Comparison of ENCODE assay signal across 15 cellular contexts in the genomic region with DNA sequence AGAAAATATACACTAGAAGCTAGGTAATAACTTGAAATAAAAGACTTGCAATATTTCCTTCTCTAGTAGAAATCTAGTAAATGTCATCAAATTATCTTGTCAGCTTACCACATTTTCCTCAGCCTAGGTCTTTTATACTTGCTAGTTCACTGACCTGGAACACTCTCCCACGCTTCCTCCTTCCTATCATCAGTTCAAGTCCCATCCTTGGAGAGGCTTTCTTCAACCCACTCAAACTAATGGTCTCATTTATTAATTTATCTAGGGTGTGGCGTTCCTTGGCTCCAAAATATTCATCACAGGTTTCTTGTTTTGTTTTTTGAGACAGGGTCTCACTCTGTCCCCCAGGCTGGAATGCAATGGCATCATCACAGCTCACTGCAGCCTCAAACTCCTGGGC. TPM values are rescaled to one million over a fixed set of nuclear protein-coding genes. Genes with fewer than 3 reads are reported as not detected.
DNase-seq lines count a peak whose midpoint lies in the region; ATAC-seq and TF ChIP-seq lines count a peak whose summit lies in the region.
"Had no signal": no experiment of that assay in that cellular context is flagged by ENCODE, and none has a peak within 500 bp of the region (broad histone marks: within the 10 kb centered on the region; RNA-seq: fewer than 3 reads in every experiment).

No MANE protein-coding gene starts in this region.

- H3K9me3 ChIP-seq in PC-3 (ENCODE audit: low read length) = no peaks in the 10 kb centered on the region
- H3K9me3 ChIP-seq: lower lobe of right lung, ovary had no signal

- no peak overlapping the region for H2AFZ ChIP-seq in PC-3 (ENCODE audit: low read length)

- no peaks in the 10 kb centered on the region; the same call in 1 of the 2 replicates for H3K36me3 ChIP-seq in PC-3 (ENCODE audit: low read depth, low read length)
- H3K36me3 ChIP-seq: lower lobe of right lung, ovary had no signal

- H3K27me3 Mint-ChIP-seq in activated naive CD4-positive, alpha-beta T cell treated with anti-CD3 and anti-CD28 coated beads, Interleukin-2, amount 10 ng/mL, durations not matched to agents 7 days and 5 days = peaks cover 5% of the 10 kb centered on the region
- peaks cover 11% of the 10 kb centered on the region for H3K27me3 Mint-ChIP-seq in brain
- no peaks in the 10 kb centered on the region for H3K27me3 Mint-ChIP-seq in stimulated activated naive CD8-positive, alpha-beta T cell treated with anti-CD3 and anti-CD28 coated beads, Interleukin-15, amount 100 ng/mL, for 72 hours

- no TSS peak for BruUV-seq in PC-3 (replicated peaks; lab: Mats Ljungman, UMichigan)

- DNase-seq in activated naive CD4-positive, alpha-beta T cell treated with anti-CD3 and anti-CD28 coated beads, Interleukin-2, amount 10 ng/mL, durations not matched to agents 7 days and 5 days = no peak
- no peak for DNase-seq in activated naive CD4-positive, alpha-beta T cell (lab: John Stamatoyannopoulos, UW)
- DNase-seq in PC-3 = no peak
- no peak for DNase-seq in stimulated activated naive CD8-positive, alpha-beta T cell treated with anti-CD3 and anti-CD28 coated beads, Interleukin-15, amount 100 ng/mL, for 72 hours
- no peak for DNase-seq in A172 (ENCODE audit: low spot score)
- no peak for DNase-seq in NCI-H82 (lab: John Stamatoyannopoulos, UW)
- DNase-seq: activated effector memory CD4-positive, alpha-beta T cell treated with Interleukin-2 at 50 U/mL for 16 hours; caudate nucleus; Kasumi-1; lower lobe of right lung; NCI-H2107; ovary had no signal

- H3F3A ChIP-seq in PC-3 (ENCODE audit: low read length, unreplicated experiment) = no peaks in the 10 kb centered on the region

- H3K27ac ChIP-seq in PC-3 (ENCODE audit: low read length) = no peak overlapping the region
- H3K27ac ChIP-seq: epithelial cell of prostate, lower lobe of right lung, ovary had no signal

- no peak overlapping the region for H3K4me3 ChIP-seq in PC-3 (ENCODE audit: low read length)
- H3K4me3 ChIP-seq: lower lobe of right lung, ovary had no signal

- no peaks in the 10 kb centered on the region for H3K9me3 Mint-ChIP-seq in activated naive CD4-positive, alpha-beta T cell treated with anti-CD3 and anti-CD28 coated beads, Interleukin-2, amount 10 ng/mL, durations not matched to agents 7 days and 5 days
- peaks cover 0 to 14% (median 6%) of the 10 kb centered on the region in 5 experiments for H3K9me3 Mint-ChIP-seq in brain
- no peaks in the 10 kb centered on the region for H3K9me3 Mint-ChIP-seq in stimulated activated naive CD8-positive, alpha-beta T cell treated with anti-CD3 and anti-CD28 coated beads, Interleukin-15, amount 100 ng/mL, for 72 hours

- no peaks in the 10 kb centered on the region for H3K9me2 ChIP-seq in PC-3 (replicated peaks; ENCODE audit: low read length)

- peaks cover 26% of the 10 kb centered on the region for H3K36me3 Mint-ChIP-seq in activated naive CD4-positive, alpha-beta T cell treated with anti-CD3 and anti-CD28 coated beads, Interleukin-2, amount 10 ng/mL, durations not matched to agents 7 days and 5 days
- peaks cover 57% of the 10 kb centered on the region for H3K36me3 Mint-ChIP-seq in brain

- peaks cover 69% of the 10 kb centered on the region for H3K4me1 Mint-ChIP-seq in activated naive CD4-positive, alpha-beta T cell treated with anti-CD3 and anti-CD28 coated beads, Interleukin-2, amount 10 ng/mL, durations not matched to agents 7 days and 5 days
- H3K4me1 Mint-ChIP-seq in brain = peaks cover 73% of the 10 kb centered on the region
- H3K4me1 Mint-ChIP-seq in stimulated activated naive CD8-positive, alpha-beta T cell treated with anti-CD3 and anti-CD28 coated beads, Interleukin-15, amount 100 ng/mL, for 72 hours = peaks cover 71% of the 10 kb centered on the region

- H3K4me3 Mint-ChIP-seq in activated naive CD4-positive, alpha-beta T cell treated with anti-CD3 and anti-CD28 coated beads, Interleukin-2, amount 10 ng/mL, durations not matched to agents 7 days and 5 days = peak overlapping the region; percentile 3
- H3K4me3 Mint-ChIP-seq in brain = peak overlapping the region in 4 of 5 experiments; percentile 56 to 99 (median 96)
- H3K4me3 Mint-ChIP-seq in stimulated activated naive CD8-positive, alpha-beta T cell treated with anti-CD3 and anti-CD28 coated beads, Interleukin-15, amount 100 ng/mL, for 72 hours = peak overlapping the region; percentile 90 to 97

- ATAC-seq in PC-3 (no peak), GM18511 (IDR thresholded peaks at IDR 0.05; ENCODE audit: unreplicated experiment) (no peak)
- no peak for ATAC-seq in stimulated activated naive CD8-positive, alpha-beta T cell treated with anti-CD3 and anti-CD28 coated beads, Interleukin-15, amount 100 ng/mL, for 72 hours
- ATAC-seq: lower lobe of right lung had no signal

- TF ChIP-seq CTCF in PC-3 (conservative IDR thresholded peaks at IDR 0.05; ENCODE audit: low read depth, low read length) = no peak
- TF ChIP-seq CTCF in brain (conservative IDR thresholded peaks at IDR 0.05) = no peak

- peaks cover 16% of the 10 kb centered on the region for H4K20me1 ChIP-seq in PC-3 (ENCODE audit: low read length)

- no peaks in the 10 kb centered on the region for H3K27me3 ChIP-seq in PC-3 (ENCODE audit: low read length)
- H3K27me3 ChIP-seq: ovary had no signal

- peaks cover 77% of the 10 kb centered on the region for H3K79me2 ChIP-seq in PC-3 (ENCODE audit: low read length)

- peaks cover 14% of the 10 kb centered on the region for H3K4me1 ChIP-seq in PC-3 (ENCODE audit: insufficient read depth, low read length)

- POLR2A ChIA-PET in PC-3 (lab: Charles Lee; ENCODE audit: unreplicated experiment) = no interaction called here

- CTCF ChIA-PET in activated naive CD4-positive, alpha-beta T cell treated with anti-CD3 and anti-CD28 coated beads, Interleukin-2, amount 10 ng/mL, durations not matched to agents 7 days and 5 days (lab: Charles Lee) = interaction anchor here (0.9 to 1.1 kb wide), 3 partner anchors 13 to 278 kb away, joined by 3 to 7 read pairs (median 4); no protein-coding TSS in a partner anchor
- CTCF ChIA-PET in PC-3 (lab: Charles Lee) = no interaction called here

- no peak overlapping the region for H3K27ac Mint-ChIP-seq in activated naive CD4-positive, alpha-beta T cell treated with anti-CD3 and anti-CD28 coated beads, Interleukin-2, amount 10 ng/mL, durations not matched to agents 7 days and 5 days
- peak overlapping the region in 3 of 5 experiments; percentile 13 to 52 (median 27) for H3K27ac Mint-ChIP-seq in brain
- H3K27ac Mint-ChIP-seq in stimulated activated naive CD8-positive, alpha-beta T cell treated with anti-CD3 and anti-CD28 coated beads, Interleukin-15, amount 100 ng/mL, for 72 hours = no peak overlapping the region

- H3K4me2 ChIP-seq in PC-3 (ENCODE audit: low read length) = peak overlapping the region; percentile 26; the same call in 1 of the 2 replicates

- intact Hi-C loops in PC-3 (cut with micrococcal nuclease) = no loop called here

- H3K9ac ChIP-seq in PC-3 (ENCODE audit: low read length) = no peak overlapping the region

RNA-seq across cellular contexts. Expression of a gene that starts 2.9 kb away (rescaled TPM):
- 10.5 and 13.0 TPM in 2 replicates for total RNA-seq in PC-3 (2014; rRNA removed)
- polyA plus RNA-seq in brain (ENCODE audit: insufficient read depth, low read depth, low replicate concordance) = 6.5 TPM
- 13.9 and 21.5 TPM in 2 replicates for total RNA-seq in A172 (2014; rRNA removed; shearing (Covaris generic))

RNA-seq across cellular contexts. Expression of a gene that starts 53.9 kb away (rescaled TPM):
- total RNA-seq in PC-3 (2014; rRNA removed) = not detected in 2 replicates
- polyA plus RNA-seq in brain (ENCODE audit: insufficient read depth, low read depth, low replicate concordance) = not detected
- total RNA-seq in A172 (2014; rRNA removed; shearing (Covaris generic)) = not detected in 2 replicates
- total RNA-seq: lower lobe of right lung, ovary had no signal
- polyA plus RNA-seq: ovary had no signal

Comparison
In these comparisons a context has a peak if more than half of its experiments do, and no peak if none do; other contexts are left out.
1. H3K27ac Mint-ChIP-seq: peak in brain (3 of 5); none in activated naive CD4-positive, alpha-beta T cell treated with anti-CD3 and anti-CD28 coated beads, Interleukin-2, amount 10 ng/mL, durations not matched to agents 7 days and 5 days (single experiment) and stimulated activated naive CD8-positive, alpha-beta T cell treated with anti-CD3 and anti-CD28 coated beads, Interleukin-15, amount 100 ng/mL, for 72 hours (0 of 2).
2. H3K4me3 Mint-ChIP-seq: peak in every context shown above with its lines; median percentile 96 in brain; 94 in stimulated activated naive CD8-positive, alpha-beta T cell treated with anti-CD3 and anti-CD28 coated beads, Interleukin-15, amount 100 ng/mL, for 72 hours; 3 in activated naive CD4-positive, alpha-beta T cell treated with anti-CD3 and anti-CD28 coated beads, Interleukin-2, amount 10 ng/mL, durations not matched to agents 7 days and 5 days.